8 cellular contexts compared by ENCODE assay signal in the genomic region with DNA sequence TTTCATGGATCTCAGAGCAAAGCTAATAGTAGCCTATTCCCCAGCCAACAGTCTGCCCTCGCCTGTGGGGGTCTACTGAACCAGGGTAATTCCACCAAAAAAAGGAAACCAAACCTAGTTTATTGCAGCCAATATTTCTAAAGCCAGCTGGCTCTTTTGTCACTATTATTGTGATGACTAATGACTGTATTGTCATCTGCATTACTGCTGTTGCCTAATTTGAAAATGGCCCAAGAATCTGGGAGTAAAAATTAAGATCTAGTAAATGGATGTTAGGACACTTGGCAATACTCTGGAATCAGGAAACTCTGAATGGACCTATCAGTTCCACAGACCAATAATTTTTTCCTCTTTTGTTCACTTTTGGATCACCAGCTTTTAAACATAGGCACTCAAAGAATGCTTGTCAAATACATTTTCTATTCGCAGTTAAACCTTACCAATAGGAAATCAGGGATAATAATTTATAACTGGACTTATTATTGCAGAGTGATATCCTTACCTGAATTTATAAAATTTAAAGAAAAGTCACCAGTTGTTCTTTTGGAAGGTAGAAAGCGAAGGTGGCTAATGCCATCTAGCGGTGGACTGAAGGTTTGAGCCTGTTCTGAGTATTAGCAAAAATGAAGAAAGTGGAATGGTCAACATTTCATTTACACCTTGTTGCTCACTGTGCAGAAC.
DNase-seq lines count a peak whose midpoint lies in the region; ATAC-seq and TF ChIP-seq lines count a peak whose summit lies in the region.

No MANE protein-coding gene starts in this region.

- H3K36me3 Mint-ChIP-seq in CD4-positive, alpha-beta memory T cell = no peaks in the 10 kb centered on the region
- no peaks in the 10 kb centered on the region for H3K36me3 Mint-ChIP-seq in activated naive CD4-positive, alpha-beta T cell treated with anti-CD3 and anti-CD28 coated beads, Interleukin-2, amount 10 ng/mL, durations not matched to agents 7 days and 5 days

- no peak overlapping the region for H3K4me3 Mint-ChIP-seq in CD4-positive, alpha-beta memory T cell
- H3K4me3 Mint-ChIP-seq in activated naive CD4-positive, alpha-beta T cell treated with anti-CD3 and anti-CD28 coated beads, Interleukin-2, amount 10 ng/mL, durations not matched to agents 7 days and 5 days = no peak overlapping the region

- peaks cover 7% of the 10 kb centered on the region in 2 donors for H3K27me3 Mint-ChIP-seq in CD4-positive, alpha-beta memory T cell
- peaks cover 11% of the 10 kb centered on the region for H3K27me3 Mint-ChIP-seq in activated naive CD4-positive, alpha-beta T cell treated with anti-CD3 and anti-CD28 coated beads, Interleukin-2, amount 10 ng/mL, durations not matched to agents 7 days and 5 days

- TF ChIP-seq POLR2A in gastrocnemius medialis (IDR thresholded peaks at IDR 0.05) = no peak

- no peaks in the 10 kb centered on the region for H3K27me3 ChIP-seq in CD4-positive, alpha-beta memory T cell (ENCODE audit: insufficient read depth, low read length)
- H3K27me3 ChIP-seq in HAP-1 (ENCODE audit: low read depth) = peaks cover 10% of the 10 kb centered on the region; the same call in 1 of the 2 replicates
- no peaks in the 10 kb centered on the region for H3K27me3 ChIP-seq in gastrocnemius medialis

- H3K9me3 Mint-ChIP-seq in CD4-positive, alpha-beta memory T cell = no peaks in the 10 kb centered on the region
- no peaks in the 10 kb centered on the region for H3K9me3 Mint-ChIP-seq in activated naive CD4-positive, alpha-beta T cell treated with anti-CD3 and anti-CD28 coated beads, Interleukin-2, amount 10 ng/mL, durations not matched to agents 7 days and 5 days

- intact Hi-C loops in CD4-positive, alpha-beta memory T cell (cut with micrococcal nuclease) = loop anchor here (1.0 kb wide), 4 partner anchors 644 to 1272 kb away; no protein-coding TSS in a partner anchor
- intact Hi-C loops in head of caudate nucleus (cut with DNase I) (no loop called here), gastrocnemius medialis (cut with DNase I; ENCODE audit: low total_unique reads) (loop anchor here (1.0 to 5.0 kb wide), 3 partner anchors 729 to 1293 kb away; no protein-coding TSS in a partner anchor)

- no peaks in the 10 kb centered on the region for H3K36me3 ChIP-seq in CD4-positive, alpha-beta memory T cell (ENCODE audit: insufficient read depth, low read length)
- H3K36me3 ChIP-seq in HAP-1 (replicated peaks) (no peaks in the 10 kb centered on the region), gastrocnemius medialis (no peaks in the 10 kb centered on the region)

- in situ Hi-C loops in HAP-1 (cut with MboI; ENCODE audit: low sequenced_read_pairs) (loop anchor here (10.0 kb wide), 2 partner anchors 726 to 1276 kb away; no protein-coding TSS in a partner anchor), gastrocnemius medialis (cut with MboI; ENCODE audit: low sequenced_read_pairs in 4 of 4) (loop anchor here in 3 of 4 donors (5.0 to 10.0 kb wide), 3 partner anchors 728 to 1296 kb away; no protein-coding TSS in a partner anchor)

- no peak overlapping the region for H3K27ac Mint-ChIP-seq in CD4-positive, alpha-beta memory T cell
- H3K27ac Mint-ChIP-seq in activated naive CD4-positive, alpha-beta T cell treated with anti-CD3 and anti-CD28 coated beads, Interleukin-2, amount 10 ng/mL, durations not matched to agents 7 days and 5 days = no peak overlapping the region

- TF ChIP-seq CTCF in gastrocnemius medialis (IDR thresholded peaks at IDR 0.05 in 4 of 5, conservative IDR thresholded peaks at IDR 0.05 in 1 of 5) = peak; percentile 69 to 85 (median 72)

- CTCF ChIA-PET in CD4-positive, alpha-beta memory T cell (lab: Charles Lee; ENCODE audit: partially characterized antibody) = interaction anchor here (0.6 to 5.4 kb wide), 5 partner anchors 692 to 1278 kb away, joined by 3 to 29 read pairs (median 6); no protein-coding TSS in a partner anchor
- CTCF ChIA-PET in activated naive CD4-positive, alpha-beta T cell treated with anti-CD3 and anti-CD28 coated beads, Interleukin-2, amount 10 ng/mL, durations not matched to agents 7 days and 5 days (lab: Charles Lee) = interaction anchor here (0.6 to 2.1 kb wide), 5 partner anchors 8 to 1273 kb away, joined by 3 to 15 read pairs (median 3); no protein-coding TSS in a partner anchor

- POLR2A ChIA-PET in CD4-positive, alpha-beta memory T cell (lab: Charles Lee; ENCODE audit: partially characterized antibody) = no interaction called here

- peak in 4 of 5 donors; percentile 37 to 42 (median 40) for DNase-seq in CD4-positive, alpha-beta memory T cell
- DNase-seq in HAP-1 (ENCODE audit: low spot score in 2 of 2) (peak; percentile 41 to 42), NCI-H82 treated with DMSO at 0.1 percent for 48 hours (lab: John Stamatoyannopoulos, UW; ENCODE audit: unreplicated experiment) (peak; percentile 19), head of caudate nucleus (peak in 32 of 42 donors; percentile 11 to 76 (median 48)), gastrocnemius medialis (no peak)
- peak; percentile 60 for DNase-seq in activated naive CD4-positive, alpha-beta T cell treated with anti-CD3 and anti-CD28 coated beads, Interleukin-2, amount 10 ng/mL, durations not matched to agents 7 days and 5 days

- H3K4me1 Mint-ChIP-seq in CD4-positive, alpha-beta memory T cell = peaks cover 0 to 7% (median 0%) of the 10 kb centered on the region in 4 donors
- no peaks in the 10 kb centered on the region for H3K4me1 Mint-ChIP-seq in activated naive CD4-positive, alpha-beta T cell treated with anti-CD3 and anti-CD28 coated beads, Interleukin-2, amount 10 ng/mL, durations not matched to agents 7 days and 5 days

- ATAC-seq in gastrocnemius medialis (peak; percentile 28 to 31), GM19035 (IDR thresholded peaks at IDR 0.05; ENCODE audit: unreplicated experiment) (no peak), GM18519 (IDR thresholded peaks at IDR 0.05; ENCODE audit: low FRiP score, unreplicated experiment) (no peak)

- H3K4me1 ChIP-seq in CD4-positive, alpha-beta memory T cell (ENCODE audit: insufficient read depth, low read length) = no peaks in the 10 kb centered on the region
- H3K4me1 ChIP-seq in HAP-1 (peaks cover 8% of the 10 kb centered on the region), gastrocnemius medialis (peaks cover 9 to 23% of the 10 kb centered on the region in 2 donors)

- H3K4me3 ChIP-seq in CD4-positive, alpha-beta memory T cell (ENCODE audit: low read length in 2 of 2) = no peak overlapping the region
- no peak overlapping the region for H3K4me3 ChIP-seq in HAP-1
- H3K4me3 ChIP-seq in gastrocnemius medialis = no peak overlapping the region

- no peaks in the 10 kb centered on the region for H3K9me3 ChIP-seq in CD4-positive, alpha-beta memory T cell (ENCODE audit: control insufficient read depth in 1 of 2, low read length in 2 of 2)
- H3K9me3 ChIP-seq in HAP-1 (no peaks in the 10 kb centered on the region), gastrocnemius medialis (no peaks in the 10 kb centered on the region)

- H3K27ac ChIP-seq in CD4-positive, alpha-beta memory T cell (ENCODE audit: low read depth, low read length) = no peak overlapping the region
- H3K27ac ChIP-seq in gastrocnemius medialis = no peak overlapping the region

Comparison
In these comparisons a context has a peak if more than half of its experiments do, and no peak if none do; other contexts are left out.
1. DNase-seq: peak in CD4-positive, alpha-beta memory T cell (4 of 5), HAP-1 (2 of 2), NCI-H82 treated with DMSO at 0.1 percent for 48 hours (single experiment), activated naive CD4-positive, alpha-beta T cell treated with anti-CD3 and anti-CD28 coated beads, Interleukin-2, amount 10 ng/mL, durations not matched to agents 7 days and 5 days (single experiment) and head of caudate nucleus (32 of 42); none in gastrocnemius medialis (0 of 2).
2. ATAC-seq: peak in gastrocnemius medialis (2 of 2); none in GM19035 (single experiment) and GM18519 (single experiment).